8 cellular contexts compared by ENCODE assay signal in genomic region chr5:35230043-35230611, GRCh38. TPM values are rescaled to one million over a fixed set of nuclear protein-coding genes. Genes with fewer than 3 reads are reported as not detected.
DNase-seq lines count a peak whose midpoint lies in the region; ATAC-seq and TF ChIP-seq lines count a peak whose summit lies in the region.

Gene PRLR (minus strand): TSS chr5:35230487. CDS start chr5:35089620, 140,867 bp downstream.

- peak within 1 kb of the TSS; percentile 88 for H3K4me3 ChIP-seq in parathyroid adenoma (ENCODE audit: low read depth, low read length)

- POLR2A ChIA-PET in activated B cell treated with CpG ODN at 0.5 μM for 24 hours (lab: Charles Lee): interaction anchor here (0.5 to 1.8 kb wide), 3 partner anchors 18 to 387 kb away, joined by 4 to 7 read pairs (median 5); no protein-coding TSS in a partner anchor

- no peaks in the 10 kb centered on the region for H3K36me3 ChIP-seq in parathyroid adenoma (ENCODE audit: control insufficient read depth, insufficient read depth, low read length)

- intact Hi-C loops in activated naive CD4-positive, alpha-beta T cell treated with anti-CD3 and anti-CD28 coated beads for 36 hours (cut with micrococcal nuclease): loop anchor here (5.0 kb wide), 1 partner anchor 87 kb away; no protein-coding TSS in a partner anchor
- intact Hi-C loops in activated B cell treated with CpG ODN at 0.5 μM for 24 hours (cut with micrococcal nuclease) (loop anchor here (1.0 kb wide), 1 partner anchor 89 kb away; no protein-coding TSS in a partner anchor), Right ventricle myocardium superior (cut with DNase I) (no loop called here)

- no peaks in the 10 kb centered on the region for H3K27me3 ChIP-seq in parathyroid adenoma (ENCODE audit: control insufficient read depth, insufficient read depth, low read length)

- H3K27me3 Mint-ChIP-seq in activated naive CD4-positive, alpha-beta T cell treated with anti-CD3 and anti-CD28 coated beads for 36 hours (ENCODE audit: low read depth): peaks cover 56% of the 10 kb centered on the region
- H3K27me3 Mint-ChIP-seq in activated B cell treated with CpG ODN at 0.5 μM for 24 hours: peaks cover 43% of the 10 kb centered on the region

- no peaks in the 10 kb centered on the region for H3K36me3 Mint-ChIP-seq in activated naive CD4-positive, alpha-beta T cell treated with anti-CD3 and anti-CD28 coated beads for 36 hours (ENCODE audit: low read depth)
- H3K36me3 Mint-ChIP-seq in activated B cell treated with CpG ODN at 0.5 μM for 24 hours (ENCODE audit: low read depth): no peaks in the 10 kb centered on the region

- no peaks in the 10 kb centered on the region for H3K79me2 ChIP-seq in parathyroid adenoma

- ATAC-seq in HG03175 (IDR thresholded peaks at IDR 0.05; ENCODE audit: unreplicated experiment): peak; percentile 26
- ATAC-seq in activated B cell treated with CpG ODN at 0.5 μM for 24 hours (ENCODE audit: low read depth): peak; percentile 35
- ATAC-seq in Right ventricle myocardium superior (ENCODE audit: poor library complexity): peak; percentile 73

- peaks cover 6% of the 10 kb centered on the region for H3K4me1 Mint-ChIP-seq in activated naive CD4-positive, alpha-beta T cell treated with anti-CD3 and anti-CD28 coated beads for 36 hours (ENCODE audit: low read depth)
- peaks cover 15% of the 10 kb centered on the region for H3K4me1 Mint-ChIP-seq in activated B cell treated with CpG ODN at 0.5 μM for 24 hours

- TF ChIP-seq CTCF in activated B cell treated with CpG ODN at 0.5 μM for 24 hours (IDR thresholded peaks at IDR 0.05) (no peak), parathyroid adenoma (IDR thresholded peaks at IDR 0.05) (no peak)

- H3K9me3 Mint-ChIP-seq in activated naive CD4-positive, alpha-beta T cell treated with anti-CD3 and anti-CD28 coated beads for 36 hours: no peaks in the 10 kb centered on the region
- no peaks in the 10 kb centered on the region for H3K9me3 Mint-ChIP-seq in activated B cell treated with CpG ODN at 0.5 μM for 24 hours

- no peak within 1 kb of the TSS for H3K27ac Mint-ChIP-seq in activated naive CD4-positive, alpha-beta T cell treated with anti-CD3 and anti-CD28 coated beads for 36 hours
- peak within 1 kb of the TSS; percentile 62 for H3K27ac Mint-ChIP-seq in activated B cell treated with CpG ODN at 0.5 μM for 24 hours

- peak within 1 kb of the TSS; percentile 78 for H3K4me2 ChIP-seq in parathyroid adenoma (ENCODE audit: low read length)

- H3K4me1 ChIP-seq in parathyroid adenoma: peaks cover 34% of the 10 kb centered on the region

- H3K9me3 ChIP-seq in parathyroid adenoma (ENCODE audit: control insufficient read depth, low read length): no peaks in the 10 kb centered on the region

- H3K27ac ChIP-seq in parathyroid adenoma: peak within 1 kb of the TSS; percentile 92

- H3K4me3 Mint-ChIP-seq in activated naive CD4-positive, alpha-beta T cell treated with anti-CD3 and anti-CD28 coated beads for 36 hours: peak within 1 kb of the TSS; percentile 58
- peak within 1 kb of the TSS; percentile 84 for H3K4me3 Mint-ChIP-seq in activated B cell treated with CpG ODN at 0.5 μM for 24 hours

- peak; percentile 6 for DNase-seq in activated naive CD4-positive, alpha-beta T cell treated with anti-CD3 and anti-CD28 coated beads for 36 hours
- DNase-seq in activated naive CD4-positive, alpha-beta T cell treated with Interleukin-2 at 50 U/mL for 16 hours: no peak
- DNase-seq in activated B cell treated with CpG ODN at 0.5 μM for 24 hours (no peak), Right ventricle myocardium superior (peak; percentile 49), NCI-H2171 treated with DMSO at 0.1 percent for 48 hours (lab: John Stamatoyannopoulos, UW) (no peak), Ammon's horn (ENCODE audit: low spot score) (no peak)

- CTCF ChIA-PET in activated naive CD4-positive, alpha-beta T cell treated with anti-CD3 and anti-CD28 coated beads for 36 hours (lab: Charles Lee): interaction anchor here (0.7 kb wide), 1 partner anchor 696 kb away, joined by 3 read pairs; no protein-coding TSS in a partner anchor
- CTCF ChIA-PET in activated B cell treated with CpG ODN at 0.5 μM for 24 hours (lab: Charles Lee): interaction anchor here (1.2 kb wide), 1 partner anchor 206 kb away, joined by 4 read pairs; no protein-coding TSS in a partner anchor

- H2AFZ ChIP-seq in parathyroid adenoma: peak within 1 kb of the TSS; percentile 62

- H3K9ac ChIP-seq in parathyroid adenoma: peak within 1 kb of the TSS; percentile 93

RNA-seq across cellular contexts. Expression of gene PRLR, which starts in this region (rescaled TPM):
- not detected for total RNA-seq in activated naive CD4-positive, alpha-beta T cell treated with anti-CD3 and anti-CD28 coated beads for 36 hours
- total RNA-seq in activated B cell treated with CpG ODN at 0.5 μM for 24 hours: 2.3 and 3.7 TPM in 2 replicates
- 0.86 TPM for total RNA-seq in Right ventricle myocardium superior

Comparison
In these comparisons a context has a peak if more than half of its experiments do, and no peak if none do; other contexts are left out.
1. Peak in DNase-seq in activated naive CD4-positive, alpha-beta T cell treated with anti-CD3 and anti-CD28 coated beads for 36 hours; RNA of the gene not detected or under 1 TPM.
2. Peak in DNase-seq and ATAC-seq in Right ventricle myocardium superior; RNA of the gene not detected or under 1 TPM.